In the genomic region with DNA sequence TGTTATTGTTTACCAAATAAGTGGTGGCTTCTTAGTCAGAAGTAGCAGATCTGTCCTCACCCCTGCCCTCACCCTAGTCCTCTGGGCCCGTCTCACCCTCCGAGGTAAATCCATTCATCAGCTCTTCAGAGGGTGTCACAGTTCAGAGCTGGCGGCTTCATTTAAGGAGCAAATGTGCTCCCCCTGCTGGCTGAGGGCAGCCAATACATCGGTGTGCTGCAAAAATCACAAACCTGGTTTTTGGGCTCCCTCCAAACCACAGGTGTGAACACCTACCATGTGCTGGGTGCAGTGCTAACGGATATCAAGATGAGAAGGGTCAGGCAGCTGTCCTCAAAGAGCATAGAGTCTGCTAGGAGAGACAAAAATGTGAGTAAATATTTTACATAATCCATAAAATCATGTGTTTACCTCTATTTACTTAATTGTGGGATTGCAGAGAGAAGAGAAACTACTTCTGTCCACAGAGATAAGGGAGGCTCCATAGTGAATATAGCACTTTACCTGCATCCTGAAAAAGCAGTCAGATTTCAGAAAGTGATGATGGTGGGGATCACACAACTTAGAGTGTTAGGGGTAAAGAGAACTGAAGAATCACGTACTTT, we compare ENCODE assay signal across 8 cellular contexts. TPM values are rescaled to one million over a fixed set of nuclear protein-coding genes. Genes with fewer than 3 reads are reported as not detected.
DNase-seq lines count a peak whose midpoint lies in the region; ATAC-seq, FAIRE-seq and TF ChIP-seq lines count a peak whose summit lies in the region.

No MANE protein-coding gene starts in this region.

- no peaks in the 10 kb centered on the region for H3K36me3 ChIP-seq in GM23248 (ENCODE audit: low read depth)
- H3K36me3 ChIP-seq in WERI-Rb-1 = no peaks in the 10 kb centered on the region
- no peaks in the 10 kb centered on the region for H3K36me3 ChIP-seq in kidney (ENCODE audit: control insufficient read depth in 1 of 2, insufficient read depth in 2 of 2, low read length in 2 of 2)

- H3K79me2 ChIP-seq in GM23248 (ENCODE audit: insufficient read depth) = no peaks in the 10 kb centered on the region

- in situ Hi-C loops in GM23248 (cut with MboI) (loop anchor here (10.0 to 25.0 kb wide), 2 partner anchors 131 to 259 kb away; no protein-coding TSS in a partner anchor), T47D (cut with HindIII; ENCODE audit: low pct_unique_long_range_greater_than_20kb, low sequenced_read_pairs) (no loop called here)

- H3K27me3 ChIP-seq in GM23248 (replicated peaks; ENCODE audit: insufficient read depth) = peaks cover 34% of the 10 kb centered on the region
- H3K27me3 ChIP-seq in WERI-Rb-1 (ENCODE audit: insufficient read depth, low read depth, severe bottlenecking) = no peaks in the 10 kb centered on the region

- intact Hi-C loops in kidney (cut with DNase I) = no loop called here

- TF ChIP-seq CTCF in WERI-Rb-1 (IDR thresholded peaks at IDR 0.05; ENCODE audit: low read depth, low read length) = peak; percentile 90
- TF ChIP-seq CTCF in kidney (IDR thresholded peaks at IDR 0.05; ENCODE audit: borderline replicate concordance, extremely low read depth, insufficient read depth) = peak; percentile 76

- 24 to 29% methylated on average over 6 of the region's 6 CpGs for WGBS in GM23248 (ENCODE audit: low coverage in 1 of 2, low lambda C conversion rate in 2 of 2, missing lambda C conversion rate in 2 of 2), 2 experiments

- no peaks in the 10 kb centered on the region for H3K9me2 ChIP-seq in GM23248 (ENCODE audit: insufficient read depth)

- H4K20me1 ChIP-seq in GM23248 (ENCODE audit: insufficient read depth) = no peaks in the 10 kb centered on the region

- H3K9ac ChIP-seq in GM23248 (no peak overlapping the region), kidney (ENCODE audit: low read length in 2 of 2) (no peak overlapping the region)

- H3K4me3 ChIP-seq in GM23248 (no peak overlapping the region), WERI-Rb-1 (ENCODE audit: low read depth, low read length) (no peak overlapping the region), kidney (ENCODE audit: low read length in 2 of 2) (no peak overlapping the region)

- no peak for FAIRE-seq in kidney (lab: Jason Lieb, UNC)

- no peak for ATAC-seq in HG03460 (IDR thresholded peaks at IDR 0.05; ENCODE audit: unreplicated experiment)

- H2AFZ ChIP-seq in GM23248 = no peak overlapping the region

- no peaks in the 10 kb centered on the region for H3F3A ChIP-seq in GM23248 (ENCODE audit: insufficient read depth)

- no peaks in the 10 kb centered on the region for H3K4me1 ChIP-seq in GM23248 (ENCODE audit: insufficient read depth)
- no peaks in the 10 kb centered on the region for H3K4me1 ChIP-seq in kidney (ENCODE audit: control insufficient read depth in 1 of 2, insufficient read depth in 1 of 2, low read depth in 1 of 2, low read length in 2 of 2)

- peak; percentile 33 for DNase-seq in CMK (ENCODE audit: low read depth)
- DNase-seq in GM23248 = peak; percentile 68
- DNase-seq in NCI-H2029 treated with DMSO at 0.1 percent for 48 hours (lab: John Stamatoyannopoulos, UW) = peak; percentile 12
- DNase-seq in WERI-Rb-1 = peak; percentile 78
- DNase-seq in T47D (ENCODE audit: low read depth in 1 of 2, low spot score in 1 of 2) = peak; percentile 77 to 83
- DNase-seq in kidney = no peak
- peak; percentile 39 for DNase-seq in stimulated activated CD4-positive, alpha-beta T cell treated with anti-CD3 and anti-CD28 coated beads, Interleukin-2, amount 100 ng/mL, for 4 hours (ENCODE audit: low read depth)

- H3K9me3 ChIP-seq in GM23248 (ENCODE audit: low read depth) (no peaks in the 10 kb centered on the region), WERI-Rb-1 (ENCODE audit: severe bottlenecking) (no peaks in the 10 kb centered on the region), kidney (ENCODE audit: control insufficient read depth in 1 of 2, low read length in 2 of 2) (no peaks in the 10 kb centered on the region)

- H3K4me2 ChIP-seq in GM23248 (ENCODE audit: unreplicated experiment) = no peak overlapping the region

- H3K27ac ChIP-seq in GM23248 (no peak overlapping the region), WERI-Rb-1 (no peak overlapping the region), kidney (ENCODE audit: low read depth in 2 of 2, low read length in 2 of 2) (no peak overlapping the region)

RNA-seq across cellular contexts. Expression of gene CRTAC1, which starts 15.5 kb away (rescaled TPM):
- total RNA-seq in GM23248 (2014; rRNA removed; shearing (Covaris generic)) = 0.13 TPM in 1 of 2 replicates, not detected in the other
- polyA plus RNA-seq in GM23248 (2016; fragmentation: Nextera tagmentation; extraction: Ambion mirVana) = not detected in 2 replicates
- total RNA-seq in kidney = 6.1 TPM
- 7.2 TPM for polyA plus RNA-seq in kidney (ENCODE audit: insufficient read depth, low read depth, low replicate concordance)
